Comparison of ENCODE assay signal across 10 cellular contexts in genomic region chr17:7839890-7840260, GRCh38. TPM values are rescaled to one million over a fixed set of nuclear protein-coding genes. Genes with fewer than 3 reads are reported as not detected.
DNase-seq lines count a peak whose midpoint lies in the region; ATAC-seq, FAIRE-seq and TF ChIP-seq lines count a peak whose summit lies in the region.
"Had no signal": no experiment of that assay in that cellular context is flagged by ENCODE, and none has a peak within 500 bp of the region (broad histone marks: within the 10 kb centered on the region; RNA-seq: fewer than 3 reads in every experiment).

No MANE protein-coding gene starts in this region.

- 29 to 39% methylated on average over 2 of the region's 2 CpGs for WGBS in GM23248 (ENCODE audit: low coverage in 1 of 2, low lambda C conversion rate in 2 of 2, missing lambda C conversion rate in 2 of 2), 2 experiments

- in situ Hi-C loops in GM23248 (cut with MboI), result loop anchor here (10.0 kb wide), 1 partner anchor 65 kb away; no protein-coding TSS in a partner anchor

- H3K4me3 ChIP-seq in GM23248 (no peak overlapping the region), PC-3 (ENCODE audit: low read length) (no peak overlapping the region)

- H3K9me2 ChIP-seq in GM23248 (ENCODE audit: insufficient read depth), result no peaks in the 10 kb centered on the region
- no peaks in the 10 kb centered on the region for H3K9me2 ChIP-seq in PC-3 (replicated peaks; ENCODE audit: low read length)

- peaks cover 20% of the 10 kb centered on the region for H3K4me1 ChIP-seq in GM23248 (ENCODE audit: insufficient read depth)
- H3K4me1 ChIP-seq in PC-3 (ENCODE audit: insufficient read depth, low read length), result peaks cover 35% of the 10 kb centered on the region

- peaks cover 28% of the 10 kb centered on the region for H3F3A ChIP-seq in GM23248 (ENCODE audit: insufficient read depth)
- no peaks in the 10 kb centered on the region for H3F3A ChIP-seq in PC-3 (ENCODE audit: low read length, unreplicated experiment)

- no TSS peak for BruUV-seq in PC-3 (replicated peaks; lab: Mats Ljungman, UMichigan)

- no peak for TF ChIP-seq CTCF in GM10248 (IDR thresholded peaks at IDR 0.05; ENCODE audit: control extremely low read depth, extremely low read depth, low read depth, missing control alignments)
- TF ChIP-seq CTCF in PC-3 (conservative IDR thresholded peaks at IDR 0.05; ENCODE audit: low read depth, low read length), result no peak

- no peaks in the 10 kb centered on the region for H4K20me1 ChIP-seq in GM23248 (ENCODE audit: insufficient read depth)
- H4K20me1 ChIP-seq in PC-3 (ENCODE audit: low read length), result no peaks in the 10 kb centered on the region

- no peaks in the 10 kb centered on the region for H3K36me3 ChIP-seq in GM23248 (ENCODE audit: low read depth)
- H3K36me3 ChIP-seq in PC-3 (ENCODE audit: low read depth, low read length), result no peaks in the 10 kb centered on the region

- H3K9me3 ChIP-seq in GM23248 (ENCODE audit: low read depth) (no peaks in the 10 kb centered on the region), PC-3 (ENCODE audit: low read length) (no peaks in the 10 kb centered on the region)

- POLR2A ChIA-PET in GM10248 (lab: Yijun Ruan, JAX) (no interaction called here), PC-3 (lab: Charles Lee; ENCODE audit: unreplicated experiment) (no interaction called here)

- H3K4me2 ChIP-seq in GM23248 (ENCODE audit: unreplicated experiment) (no peak overlapping the region), PC-3 (ENCODE audit: low read length) (no peak overlapping the region)

- H3K9ac ChIP-seq in GM23248 (no peak overlapping the region), PC-3 (ENCODE audit: low read length) (no peak overlapping the region)

- no peak for ATAC-seq in PC-3

- H2AFZ ChIP-seq in GM23248 (no peak overlapping the region), PC-3 (ENCODE audit: low read length) (no peak overlapping the region)

- FAIRE-seq in TTC549 (lab: Jason Lieb, UNC), result peak; percentile 85
- FAIRE-seq: endometrium had no signal

- intact Hi-C loops in PC-3 (cut with micrococcal nuclease), result loop anchor here (5.0 kb wide), 1 partner anchor 98 kb away; no protein-coding TSS in a partner anchor

- CTCF ChIA-PET in GM10248 (lab: Yijun Ruan, JAX), result interaction anchor here (1.3 to 2.0 kb wide), 3 partner anchors 10 to 17 kb away, joined by 4 to 9 read pairs (median 6); partner anchors contain the start of gene NAA38
- CTCF ChIA-PET in PC-3 (lab: Charles Lee), result no interaction called here

- H3K27ac ChIP-seq in GM23248, result no peak overlapping the region
- H3K27ac ChIP-seq in caudate nucleus (ENCODE audit: low read depth, low read length), result no peak overlapping the region
- no peak overlapping the region for H3K27ac ChIP-seq in PC-3 (ENCODE audit: low read length)

- H3K79me2 ChIP-seq in GM23248 (ENCODE audit: insufficient read depth) (peaks cover 35% of the 10 kb centered on the region), PC-3 (ENCODE audit: low read length) (peaks cover 33% of the 10 kb centered on the region)

- peak; percentile 57 for DNase-seq in 8988T
- peak; percentile 63 for DNase-seq in GM23248
- DNase-seq in iris pigment epithelial cell (ENCODE audit: low read depth), result peak; percentile 46
- DNase-seq in activated effector memory CD4-positive, alpha-beta T cell treated with Interleukin-2 at 50 U/mL for 16 hours, result no peak
- no peak for DNase-seq in GM10248 (ENCODE audit: extremely low spot score)
- no peak for DNase-seq in caudate nucleus (lab: John Stamatoyannopoulos, UW)
- DNase-seq in PC-3, result no peak
- DNase-seq: NCI-H226 had no signal

- H3K27me3 ChIP-seq in GM23248 (replicated peaks; ENCODE audit: insufficient read depth) (no peaks in the 10 kb centered on the region), PC-3 (ENCODE audit: low read length) (no peaks in the 10 kb centered on the region)

RNA-seq across cellular contexts. Expression of gene KDM6B, which starts 5.9 kb away (rescaled TPM):
- total RNA-seq in GM23248 (2014; rRNA removed; shearing (Covaris generic)), result 0.76 and 1.3 TPM in 2 replicates
- polyA plus RNA-seq in GM23248 (2016; fragmentation: Nextera tagmentation; extraction: Ambion mirVana), result 1.6 and 2.3 TPM in 2 replicates
- total RNA-seq in PC-3 (2014; rRNA removed), result 3.2 and 158 TPM in 2 replicates

RNA-seq across cellular contexts. Expression of gene TMEM88, which starts 15.0 kb away (rescaled TPM):
- total RNA-seq in GM23248 (2014; rRNA removed; shearing (Covaris generic)), result not detected in 2 replicates
- 0.23 TPM in 1 of 2 replicates, not detected in the other for polyA plus RNA-seq in GM23248 (2016; fragmentation: Nextera tagmentation; extraction: Ambion mirVana)
- 1.5 TPM in 1 of 2 replicates, not detected in the other for total RNA-seq in PC-3 (2014; rRNA removed)

RNA-seq across cellular contexts. Expression of gene NAA38, which starts 17.5 kb away (rescaled TPM):
- 70.4 and 71.5 TPM in 2 replicates for total RNA-seq in GM23248 (2014; rRNA removed; shearing (Covaris generic))
- polyA plus RNA-seq in GM23248 (2016; fragmentation: Nextera tagmentation; extraction: Ambion mirVana), result 185 and 196 TPM in 2 replicates
- 403 and 409 TPM in 2 replicates for total RNA-seq in PC-3 (2014; rRNA removed)

RNA-seq across cellular contexts. Expression of gene CYB5D1, which starts 17.9 kb away (rescaled TPM):
- total RNA-seq in GM23248 (2014; rRNA removed; shearing (Covaris generic)), result 11.0 and 20.6 TPM in 2 replicates
- 8.6 and 9.9 TPM in 2 replicates for polyA plus RNA-seq in GM23248 (2016; fragmentation: Nextera tagmentation; extraction: Ambion mirVana)
- 16.7 and 23.1 TPM in 2 replicates for total RNA-seq in PC-3 (2014; rRNA removed)

RNA-seq across cellular contexts. Expression of gene CHD3, which starts 48.7 kb away (rescaled TPM):
- 56.5 and 73.6 TPM in 2 replicates for total RNA-seq in GM23248 (2014; rRNA removed; shearing (Covaris generic))
- polyA plus RNA-seq in GM23248 (2016; fragmentation: Nextera tagmentation; extraction: Ambion mirVana), result 14.0 and 16.0 TPM in 2 replicates
- 102 and 151 TPM in 2 replicates for total RNA-seq in PC-3 (2014; rRNA removed)

Comparison
In these comparisons a context has a peak if more than half of its experiments do, and no peak if none do; other contexts are left out.
1. DNase-seq: peak in 8988T (single experiment), GM23248 (single experiment) and iris pigment epithelial cell (single experiment); none in activated effector memory CD4-positive, alpha-beta T cell treated with Interleukin-2 at 50 U/mL for 16 hours (single experiment), GM10248 (single experiment), caudate nucleus (0 of 61) and PC-3 (single experiment).